Comparison of ENCODE assay signal across 7 cellular contexts in genomic region chr2:231961349-231962166, GRCh38.
A peak's percentile ranks its signal among the peaks of the same experiment; 100 is the strongest.
DNase-seq lines count a peak whose midpoint lies in the region; ATAC-seq and TF ChIP-seq lines count a peak whose summit lies in the region.

Gene DIS3L2 (plus strand): TSS chr2:231961713. CDS start chr2:232014928, 53,215 bp downstream.

- ATAC-seq in GM18505 (IDR thresholded peaks at IDR 0.05; ENCODE audit: unreplicated experiment) (peak; percentile 94), HG02943 (IDR thresholded peaks at IDR 0.05; ENCODE audit: low read depth, unreplicated experiment) (peak; percentile 88)

- peak; percentile 2 for DNase-seq in NCI-H187 treated with DMSO at 0.1 percent for 48 hours (lab: John Stamatoyannopoulos, UW)
- DNase-seq in T-helper 9 cell = peak; percentile 63
- peak; percentile 91 for DNase-seq in astrocyte of the hippocampus (ENCODE audit: low read depth, low spot score)
- peak; percentile 77 to 86 for DNase-seq in hippocampal formation (lab: John Stamatoyannopoulos, UW)
- DNase-seq in retinal pigment epithelial cell (ENCODE audit: low read depth) = peak; percentile 29

- peak; percentile 74 for TF ChIP-seq POLR2A in GM18505 (IDR thresholded peaks at IDR 0.05; ENCODE audit: borderline replicate concordance, extremely low read depth, insufficient read depth, insufficient read length)

- peak within 1 kb of the TSS; percentile 91 for H3K4me3 ChIP-seq in retinal pigment epithelial cell (ENCODE audit: low read length)

- no peak for TF ChIP-seq CTCF in retinal pigment epithelial cell (conservative IDR thresholded peaks at IDR 0.05; ENCODE audit: low read depth, low read length)

Comparison
In these comparisons a context has a peak if more than half of its experiments do, and no peak if none do; other contexts are left out.
1. Peak in every context shown above with its lines: DNase-seq, ATAC-seq and H3K4me3 ChIP-seq.
2. DNase-seq: peak in every context shown above with its lines; median percentile 91 in astrocyte of the hippocampus; 82 in hippocampal formation; 63 in T-helper 9 cell; 29 in retinal pigment epithelial cell; 2 in NCI-H187 treated with DMSO at 0.1 percent for 48 hours.